ENCODE assay signal across 1 cellular context in the genomic region with DNA sequence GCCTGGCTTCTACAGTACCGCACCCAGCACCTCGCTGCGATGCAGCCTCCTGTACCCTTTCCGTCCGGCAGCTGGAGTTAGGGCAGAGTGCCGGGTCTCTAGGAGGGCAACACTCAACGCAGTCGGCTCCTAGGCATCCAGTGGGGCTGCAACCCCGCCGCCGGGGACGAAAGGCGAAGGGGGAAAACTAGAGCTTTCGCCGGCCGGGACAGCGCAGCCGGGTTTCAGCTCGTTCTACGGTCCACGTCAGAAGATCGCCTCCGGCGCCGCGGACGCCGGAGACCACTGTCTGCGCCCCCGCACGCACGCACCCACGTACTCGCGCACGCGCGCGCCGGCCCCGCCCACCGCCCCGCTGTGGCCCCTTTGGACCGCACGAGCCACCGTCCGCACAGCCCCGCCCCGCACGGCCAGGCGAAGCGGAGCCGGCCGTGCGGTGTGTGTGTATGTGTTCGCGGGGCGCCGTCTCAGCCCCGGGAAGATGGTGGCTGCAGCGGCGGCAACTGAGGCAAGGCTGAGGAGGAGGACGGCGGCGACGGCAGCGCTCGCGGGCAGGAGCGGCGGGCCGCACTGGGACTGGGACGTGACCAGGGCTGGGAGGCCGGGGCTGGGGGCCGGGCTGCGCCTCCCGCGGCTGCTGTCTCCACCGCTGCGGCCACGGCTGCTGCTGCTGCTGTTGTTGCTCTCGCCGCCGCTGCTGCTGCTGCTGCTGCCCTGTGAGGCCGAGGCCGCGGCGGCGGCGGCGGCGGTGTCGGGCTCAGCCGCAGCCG.
TF ChIP-seq lines count a peak whose summit lies in the region.

A gene (plus strand): TSS at position 392 of the 770 bp plus-strand sequence. CDS start 90 bp downstream, at position 482.

TF ChIP-seq in SK-N-SH, 30 proteins besides CTCF, POLR2A, EP300 and RAD21 (continued from another document):
- peak; percentile 54; the same call in 1 of the 2 replicates for TF ChIP-seq TAF1 (IDR thresholded peaks at IDR 0.05; ENCODE audit: borderline replicate concordance, low read depth, low read length)
TF ChIP-seq in SK-N-SH: peak in this region for 12.
